ENCODE assay signal across 8 cellular contexts in the genomic region with DNA sequence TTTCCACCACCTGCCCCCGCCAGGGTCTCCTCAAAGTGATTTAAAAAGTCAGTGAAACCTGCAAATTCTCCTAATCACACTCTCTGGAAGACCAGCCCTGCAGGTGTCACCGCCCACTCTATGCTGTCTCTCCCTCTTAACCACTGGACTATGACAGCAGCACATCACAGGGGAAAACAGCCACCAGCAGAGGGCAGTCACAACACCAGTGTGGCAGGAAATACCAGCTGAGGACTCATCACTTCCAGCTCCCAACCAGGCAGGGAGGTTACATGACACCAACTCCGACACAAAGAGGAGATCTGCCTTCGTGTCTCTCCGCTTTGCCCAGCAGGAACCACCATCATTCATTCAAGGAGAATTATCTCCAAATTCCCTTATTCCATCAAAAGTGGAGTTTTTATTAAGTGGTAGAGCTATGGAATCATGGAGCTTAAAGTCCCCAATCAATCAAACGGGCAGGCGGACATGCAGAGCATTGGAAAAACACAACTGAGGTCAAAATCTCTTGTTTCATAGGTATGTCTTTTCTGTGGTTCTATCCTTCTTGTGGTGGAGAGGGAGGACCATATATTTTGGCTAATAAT.
DNase-seq lines count a peak whose midpoint lies in the region; ATAC-seq, FAIRE-seq and TF ChIP-seq lines count a peak whose summit lies in the region.

No MANE protein-coding gene starts in this region.

- H3K4me3 Mint-ChIP-seq in T-helper 17 cell = no peak overlapping the region

- no peaks in the 10 kb centered on the region for H3K4me1 ChIP-seq in small intestine (ENCODE audit: control insufficient read depth in 2 of 2, insufficient read depth in 1 of 2, low read depth in 1 of 2, low read length in 1 of 2)

- H3K27ac Mint-ChIP-seq in T-helper 17 cell = no peak overlapping the region

- peak; percentile 84 for TF ChIP-seq CTCF in astrocyte of the cerebellum (IDR thresholded peaks at IDR 0.05; ENCODE audit: low read depth, low read length, missing control alignments)

- DNase-seq in GM04504 (ENCODE audit: low read depth) (peak; percentile 40), NCI-H1436 (lab: John Stamatoyannopoulos, UW) (peak; percentile 67), T-helper 17 cell (peak in 2 of 3 donors; percentile 9 to 52), astrocyte of the cerebellum (ENCODE audit: low read depth) (peak; percentile 38), iPS DF 19.7 (ENCODE audit: low read depth, low spot score) (peak; percentile 93), small intestine (peak; percentile 69)

- H3K27ac ChIP-seq in small intestine (ENCODE audit: low read depth in 1 of 2, low read length in 1 of 2) = no peak overlapping the region

- in situ Hi-C loops in astrocyte of the cerebellum (cut with HindIII; ENCODE audit: low sequenced_read_pairs) = loop anchor here (5.0 kb wide), 2 partner anchors 44 to 99 kb away; no protein-coding TSS in a partner anchor

- H3K27me3 Mint-ChIP-seq in T-helper 17 cell = peaks cover 17% of the 10 kb centered on the region

- no peak overlapping the region for H3K4me3 ChIP-seq in astrocyte of the cerebellum (ENCODE audit: low read depth, low read length)
- H3K4me3 ChIP-seq in small intestine (ENCODE audit: low read depth in 1 of 2, low read length in 2 of 2) = no peak overlapping the region

- H3K36me3 Mint-ChIP-seq in T-helper 17 cell (ENCODE audit: low read depth) = no peaks in the 10 kb centered on the region

- no peaks in the 10 kb centered on the region for H3K36me3 ChIP-seq in small intestine (ENCODE audit: control insufficient read depth in 2 of 2, insufficient read depth in 2 of 2, low read length in 2 of 2)

- no peak for FAIRE-seq in small intestine (lab: Jason Lieb, UNC)

- no peaks in the 10 kb centered on the region for H3K27me3 ChIP-seq in small intestine (ENCODE audit: control insufficient read depth in 2 of 2, insufficient read depth in 2 of 2, low read length in 2 of 2)

- H3K9me3 ChIP-seq in T-helper 17 cell (ENCODE audit: control insufficient read depth, low read length, poor library complexity, severe bottlenecking) = no peaks in the 10 kb centered on the region
- no peaks in the 10 kb centered on the region for H3K9me3 ChIP-seq in small intestine (ENCODE audit: control insufficient read depth, low read depth)

- WGBS in small intestine, 3 donors = 78 to 91% (median 85%) methylated on average over 7 of the region's 7 CpGs

- H3K4me1 Mint-ChIP-seq in T-helper 17 cell = peaks cover 6% of the 10 kb centered on the region

- ATAC-seq in HG02571 (IDR thresholded peaks at IDR 0.05; ENCODE audit: unreplicated experiment) (peak; percentile 77), T-helper 17 cell (peak; percentile 82), GM19328 (IDR thresholded peaks at IDR 0.05; ENCODE audit: unreplicated experiment) (no peak)

Comparison
In these comparisons a context has a peak if more than half of its experiments do, and no peak if none do; other contexts are left out.
1. DNase-seq: peak in every context shown above with its lines; median percentile 93 in iPS DF 19.7; 69 in small intestine; 67 in NCI-H1436; 40 in GM04504; 38 in astrocyte of the cerebellum; 30 in T-helper 17 cell.